In genomic region chr10:71837085-71837827, GRCh38 we compare ENCODE assay signal across 9 cellular contexts. TPM values are rescaled to one million over a fixed set of nuclear protein-coding genes. Genes with fewer than 3 reads are reported as not detected.
DNase-seq lines count a peak whose midpoint lies in the region; ATAC-seq and TF ChIP-seq lines count a peak whose summit lies in the region.
"Had no signal": no experiment of that assay in that cellular context is flagged by ENCODE, and none has a peak within 500 bp of the region (broad histone marks: within the 10 kb centered on the region; RNA-seq: fewer than 3 reads in every experiment).

No MANE protein-coding gene starts in this region.

- no peak overlapping the region for H3K4me3 Mint-ChIP-seq in MCF 10A (ENCODE audit: unreplicated experiment)
- H3K4me3 Mint-ChIP-seq: central memory CD8-positive, alpha-beta T cell had no signal

- peak; percentile 69 for DNase-seq in A673 (ENCODE audit: low spot score)
- DNase-seq in HFF-Myc (ENCODE audit: extremely low read depth, low read depth), result no peak
- DNase-seq in MCF 10A (ENCODE audit: unreplicated experiment), result peak; percentile 27
- DNase-seq in lower lobe of right lung, result no peak
- no peak for DNase-seq in HPDE6-E6E7 (ENCODE audit: extremely low spot score)
- DNase-seq in NCI-H2107 treated with DMSO at 0.1 percent for 48 hours (lab: John Stamatoyannopoulos, UW; ENCODE audit: unreplicated experiment), result no peak
- DNase-seq in inferior parietal cortex (ENCODE audit: extremely low spot score), result no peak
- no peak for DNase-seq in G401 (ENCODE audit: low spot score)

- in situ Hi-C loops in G401 (cut with HindIII; ENCODE audit: low sequenced_read_pairs), result no loop called here

- H3K36me3 ChIP-seq in A673 (ENCODE audit: insufficient read depth, low read length, poor library complexity, severe bottlenecking) (peaks cover 2% of the 10 kb centered on the region), lower lobe of right lung (peaks cover 38% of the 10 kb centered on the region)

- peak in 1 of 2 donors; percentile 26 for ATAC-seq in lower lobe of right lung

- CTCF ChIA-PET in A673 (lab: Charles Lee) (interaction anchor here (0.6 to 1.0 kb wide), 3 partner anchors 9 to 65 kb away, joined by 3 to 11 read pairs (median 3); no protein-coding TSS in a partner anchor), MCF 10A (lab: Yijun Ruan, JAX) (interaction anchor here (0.6 to 2.4 kb wide), 4 partner anchors 25 to 61 kb away, joined by 4 to 10 read pairs (median 7); no protein-coding TSS in a partner anchor)

- H3K27ac ChIP-seq in A673 (ENCODE audit: low read depth, low read length, poor library complexity, severe bottlenecking) (peak overlapping the region; percentile 78), lower lobe of right lung (peak overlapping the region; percentile 60)

- H3K4me1 ChIP-seq in A673 (ENCODE audit: insufficient read depth, low read length, poor library complexity, severe bottlenecking) (peaks cover 61% of the 10 kb centered on the region), lower lobe of right lung (peaks cover 98% of the 10 kb centered on the region)

- peaks cover 49% of the 10 kb centered on the region for H3K4me1 Mint-ChIP-seq in MCF 10A (ENCODE audit: insufficient read depth, unreplicated experiment)

- H3K4me3 ChIP-seq in A673 (ENCODE audit: low read depth, low read length, poor library complexity, severe bottlenecking), result no peak overlapping the region
- H3K4me3 ChIP-seq in HFF-Myc (replicated peaks; ENCODE audit: low read depth, low read length), result no peak overlapping the region
- no peak overlapping the region for H3K4me3 ChIP-seq in lower lobe of right lung

- H3K27me3 ChIP-seq in A673 (replicated peaks; ENCODE audit: insufficient read depth, low read depth, low read length, poor library complexity), result no peaks in the 10 kb centered on the region
- no peaks in the 10 kb centered on the region for H3K27me3 ChIP-seq in lower lobe of right lung (ENCODE audit: low read depth)

- H3K9me3 Mint-ChIP-seq in MCF 10A (ENCODE audit: unreplicated experiment), result no peaks in the 10 kb centered on the region
- H3K9me3 Mint-ChIP-seq: central memory CD8-positive, alpha-beta T cell had no signal

- no peaks in the 10 kb centered on the region for H3K27me3 Mint-ChIP-seq in MCF 10A (ENCODE audit: insufficient read depth, unreplicated experiment)
- H3K27me3 Mint-ChIP-seq: central memory CD8-positive, alpha-beta T cell had no signal

- TF ChIP-seq CTCF in A673 (conservative IDR thresholded peaks at IDR 0.05; ENCODE audit: low read depth, low read length) (peak; percentile 80), HFF-Myc (IDR thresholded peaks at IDR 0.05; ENCODE audit: low read depth, low read length, missing control alignments) (peak; percentile 35), MCF 10A (IDR thresholded peaks at IDR 0.05; ENCODE audit: unreplicated experiment) (peak; percentile 13), lower lobe of right lung (IDR thresholded peaks at IDR 0.05) (peak; percentile 15)

- POLR2A ChIA-PET in A673 (lab: Charles Lee; ENCODE audit: low non-redundant PET) (no interaction called here), MCF 10A (lab: Yijun Ruan, JAX) (interaction anchor here (0.5 to 6.5 kb wide), 5 partner anchors 8 to 210 kb away, joined by 3 to 53 read pairs (median 4); partner anchors contain the start of gene PSAP)

- intact Hi-C loops in A673 (cut with micrococcal nuclease; ENCODE audit: unreplicated experiment) (loop anchor here (2.0 kb wide), 1 partner anchor 60 kb away; no protein-coding TSS in a partner anchor), MCF 10A (cut with micrococcal nuclease) (no loop called here), lower lobe of right lung (cut with DNase I) (no loop called here)

- H3K27ac Mint-ChIP-seq in MCF 10A (ENCODE audit: low read depth, unreplicated experiment), result peak overlapping the region; percentile 73

- no peaks in the 10 kb centered on the region for H3K9me3 ChIP-seq in A673 (ENCODE audit: low read depth, low read length, poor library complexity, severe bottlenecking)
- H3K9me3 ChIP-seq in lower lobe of right lung, result no peaks in the 10 kb centered on the region

- BruUV-seq in A673 (replicated peaks; lab: Mats Ljungman, UMichigan) (no TSS peak), MCF 10A (replicated peaks; lab: Mats Ljungman, UMichigan) (no TSS peak)

- peaks cover 24% of the 10 kb centered on the region for H3K36me3 Mint-ChIP-seq in MCF 10A (ENCODE audit: insufficient read depth, unreplicated experiment)

RNA-seq across cellular contexts. Expression of gene PSAP, which starts 13.8 kb away (rescaled TPM):
- total RNA-seq in A673 (2021), result 429 and 431 TPM in 2 replicates
- total RNA-seq in MCF 10A (2022), result 506 and 692 TPM in 2 replicates
- 2,019 TPM for total RNA-seq in lower lobe of right lung
- 582 and 588 TPM in 2 replicates for total RNA-seq in G401 (2014; rRNA removed; shearing (Covaris generic))

Comparison
In these comparisons a context has a peak if more than half of its experiments do, and no peak if none do; other contexts are left out.
1. DNase-seq: peak in A673 (single experiment) and MCF 10A (single experiment); none in HFF-Myc (single experiment), lower lobe of right lung (single experiment), HPDE6-E6E7 (single experiment), NCI-H2107 treated with DMSO at 0.1 percent for 48 hours (single experiment), inferior parietal cortex (single experiment) and G401 (single experiment).
2. CTCF ChIP-seq: peak in every context shown above with its lines; median percentile 80 in A673; 35 in HFF-Myc; 15 in lower lobe of right lung; 13 in MCF 10A.